8 cellular contexts compared by ENCODE assay signal in genomic region chr17:29568331-29569244, GRCh38. TPM values are rescaled to one million over a fixed set of nuclear protein-coding genes. Genes with fewer than 3 reads are reported as not detected.
DNase-seq lines count a peak whose midpoint lies in the region; ATAC-seq and TF ChIP-seq lines count a peak whose summit lies in the region.

A gene with protein sequence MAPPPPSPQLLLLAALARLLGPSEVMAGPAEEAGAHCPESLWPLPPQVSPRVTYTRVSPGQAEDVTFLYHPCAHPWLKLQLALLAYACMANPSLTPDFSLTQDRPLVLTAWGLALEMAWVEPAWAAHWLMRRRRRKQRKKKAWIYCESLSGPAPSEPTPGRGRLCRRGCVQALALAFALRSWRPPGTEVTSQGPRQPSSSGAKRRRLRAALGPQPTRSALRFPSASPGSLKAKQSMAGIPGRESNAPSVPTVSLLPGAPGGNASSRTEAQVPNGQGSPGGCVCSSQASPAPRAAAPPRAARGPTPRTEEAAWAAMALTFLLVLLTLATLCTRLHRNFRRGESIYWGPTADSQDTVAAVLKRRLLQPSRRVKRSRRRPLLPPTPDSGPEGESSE (plus strand): TSS chr17:29568701. CDS start chr17:29568759, 58 bp downstream.

- in situ Hi-C loops in HAP-1 (cut with MboI; ENCODE audit: low sequenced_read_pairs): loop anchor here (5.0 kb wide), 1 partner anchor 49 kb away; no protein-coding TSS in a partner anchor

- H3K27me3 ChIP-seq in HAP-1 (ENCODE audit: low read depth) (no peaks in the 10 kb centered on the region), right atrium auricular region (no peaks in the 10 kb centered on the region)

- DNase-seq in EL: peak; percentile 87
- peak; percentile 82 to 96 for DNase-seq in HAP-1 (ENCODE audit: low spot score in 2 of 2)
- peak; percentile 53 for DNase-seq in NCI-H1092 treated with DMSO at 0.1 percent for 48 hours (lab: John Stamatoyannopoulos, UW)
- peak; percentile 75 to 94 (median 83) for DNase-seq in T-helper 2 cell
- peak; percentile 54 for DNase-seq in amniotic stem cell (lab: John Stamatoyannopoulos, UW)
- peak; percentile 84 for DNase-seq in right atrium auricular region (ENCODE audit: low spot score)
- no peak for DNase-seq in renal cortical epithelial cell (ENCODE audit: low read depth)

- no peak for ATAC-seq in HG03139 (IDR thresholded peaks at IDR 0.05; ENCODE audit: unreplicated experiment)

- H3K4me3 ChIP-seq in HAP-1: peak within 1 kb of the TSS; percentile 56
- peak within 1 kb of the TSS; percentile 63 to 66 for H3K4me3 ChIP-seq in right atrium auricular region

- H3K4me1 ChIP-seq in HAP-1: peaks cover 12% of the 10 kb centered on the region
- H3K4me1 ChIP-seq in right atrium auricular region: peaks cover 0 to 55% of the 10 kb centered on the region in 2 donors

- H3K36me3 ChIP-seq in HAP-1 (replicated peaks) (peaks cover 19% of the 10 kb centered on the region), right atrium auricular region (no peaks in the 10 kb centered on the region)

- no peaks in the 10 kb centered on the region for H3K9me3 ChIP-seq in HAP-1
- H3K9me3 ChIP-seq in right atrium auricular region: no peaks in the 10 kb centered on the region

- peak within 1 kb of the TSS; percentile 86 to 97 for H3K27ac ChIP-seq in right atrium auricular region

- TF ChIP-seq CTCF in right atrium auricular region (IDR thresholded peaks at IDR 0.05): peak in 1 of 2 donors; percentile 14

RNA-seq across cellular contexts. Expression of the gene that starts here (rescaled TPM):
- total RNA-seq in right atrium auricular region (10 to 100 TPM; 48.8 to 67.0 TPM), renal cortical epithelial cell (38.5 and 52.3 TPM in 2 replicates)
